26 cellular contexts compared by ENCODE assay signal in the genomic region with DNA sequence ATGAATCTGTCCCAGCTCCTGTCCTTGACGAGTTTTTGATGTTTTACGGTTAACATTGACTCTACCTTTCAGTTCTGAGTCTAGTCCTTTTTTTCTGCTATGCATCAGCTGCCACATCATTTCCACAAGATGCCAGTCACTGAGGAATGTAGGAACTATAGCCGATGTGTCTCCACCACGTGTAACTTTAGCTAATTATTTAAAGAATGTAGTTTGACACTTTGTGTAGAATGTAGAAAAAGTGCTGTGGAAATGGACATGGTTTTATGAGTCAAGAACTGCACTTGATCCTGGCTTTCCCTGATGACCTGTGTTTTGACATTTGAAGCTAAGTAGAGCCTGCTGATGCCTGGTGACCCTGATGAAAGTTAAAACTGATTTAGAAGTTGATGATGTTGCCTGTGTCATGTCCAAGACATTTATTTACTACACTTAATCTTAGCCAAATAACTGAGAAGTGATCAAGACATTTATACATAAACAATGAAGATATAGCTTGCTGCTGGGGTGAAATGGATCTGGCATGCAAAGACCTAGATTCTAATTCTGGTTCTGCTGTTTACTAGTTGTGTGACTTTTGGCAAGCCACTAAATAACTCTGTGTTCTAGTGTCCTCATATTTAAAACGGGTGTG. TPM values are rescaled to one million over a fixed set of nuclear protein-coding genes. Genes with fewer than 3 reads are reported as not detected.
DNase-seq lines count a peak whose midpoint lies in the region; ATAC-seq and TF ChIP-seq lines count a peak whose summit lies in the region.
"Had no signal": no experiment of that assay in that cellular context is flagged by ENCODE, and none has a peak within 500 bp of the region (broad histone marks: within the 10 kb centered on the region; RNA-seq: fewer than 3 reads in every experiment).

No MANE protein-coding gene starts in this region.

- no peak for TF ChIP-seq RAD21 in liver (IDR thresholded peaks at IDR 0.05)

- H3K4me3 ChIP-seq in liver (ENCODE audit: low read depth in 1 of 3, low read length in 3 of 3) (no peak overlapping the region), right lobe of liver (no peak overlapping the region)
- H3K4me3 ChIP-seq: adrenal gland, lower lobe of right lung, pancreas, SJSA1, transverse colon had no signal

- WGBS in liver = 66% methylated on average over 5 of the region's 5 CpGs
- 71% methylated on average over 5 of the region's 5 CpGs for WGBS in right lobe of liver (ENCODE audit: insufficient coverage, low coverage, low lambda C conversion rate, missing lambda C conversion rate)

- H3K27ac ChIP-seq in liver (ENCODE audit: low read depth in 1 of 2, low read length in 2 of 2) (no peak overlapping the region), right lobe of liver (no peak overlapping the region)
- H3K27ac ChIP-seq: KMS-11, lower lobe of right lung, pancreas, SJSA1 had no signal

- no peak for TF ChIP-seq POLR2A in right lobe of liver (IDR thresholded peaks at IDR 0.05)

- intact Hi-C loops in right lobe of liver (cut with DNase I) = no loop called here

- H3K36me3 ChIP-seq in liver (ENCODE audit: control insufficient read depth in 4 of 4, insufficient read depth in 3 of 4, low read depth in 1 of 4, low read length in 3 of 4) = no peaks in the 10 kb centered on the region
- no peaks in the 10 kb centered on the region for H3K36me3 ChIP-seq in right lobe of liver
- H3K36me3 ChIP-seq: adrenal gland, lower lobe of right lung, pancreas, transverse colon had no signal

- peaks cover 0 to 8% (median 2%) of the 10 kb centered on the region in 4 donors for H3K4me1 ChIP-seq in liver (ENCODE audit: control insufficient read depth in 4 of 4, insufficient read depth in 4 of 4, low read length in 3 of 4)
- peaks cover 0 to 4% (median 0%) of the 10 kb centered on the region in 4 donors for H3K4me1 ChIP-seq in right lobe of liver

- no peak for TF ChIP-seq CTCF in liver (IDR thresholded peaks at IDR 0.05; ENCODE audit: low read depth, low read length, missing input control)
- no peak for TF ChIP-seq CTCF in right lobe of liver (IDR thresholded peaks at IDR 0.05)

- H3K9me3 ChIP-seq in liver (ENCODE audit: control insufficient read depth in 4 of 4, low read length in 3 of 4) = no peaks in the 10 kb centered on the region
- H3K9me3 ChIP-seq in right lobe of liver = no peaks in the 10 kb centered on the region
- H3K9me3 ChIP-seq: adrenal gland, lower lobe of right lung, pancreas, SJSA1, transverse colon had no signal

- H3K9ac ChIP-seq in liver (ENCODE audit: low read depth in 1 of 2, low read length in 2 of 2) = no peak overlapping the region
- H3K9ac ChIP-seq: KMS-11 had no signal

- no peak for ATAC-seq in right lobe of liver
- no peak for ATAC-seq in GM18868 (IDR thresholded peaks at IDR 0.05; ENCODE audit: unreplicated experiment)
- ATAC-seq in HG03196 (IDR thresholded peaks at IDR 0.05; ENCODE audit: unreplicated experiment) = no peak
- ATAC-seq: activated T-helper 17 cell treated with anti-CD3 and anti-CD28 coated beads, Interleukin-2, amount 50 U/mL, for 72 hours; CD8-positive, alpha-beta T cell; pancreas had no signal

- DNase-seq in right lobe of liver (no peak), astrocyte of the hippocampus (ENCODE audit: low read depth, low spot score) (peak; percentile 37), left kidney (ENCODE audit: low read depth, low spot score) (peak; percentile 57), DMS79 (lab: John Stamatoyannopoulos, UW) (no peak), activated gamma-delta T cell treated with Interleukin-2 at 50 U/mL for 16 hours (no peak)
- DNase-seq: activated CD4-positive, CD25-positive, alpha-beta regulatory T cell treated with anti-CD3 and anti-CD28 coated beads, Interleukin-2, amount 50 U/mL, for 72 hours; adrenal gland; CD8-positive, alpha-beta T cell; central memory CD4-positive, alpha-beta T cell; effector CD8-positive, alpha-beta T cell; foreskin melanocyte; lower lobe of right lung; naive B cell; NCI-H2171; NCI-H748 treated with DMSO at 0.1 percent for 48 hours; OCI-M1; pancreas; stimulated activated naive CD4-positive, alpha-beta T cell treated with Interleukin-2 at 50 U/mL for 16 hours; T-helper 9 cell; transverse colon had no signal

- no peaks in the 10 kb centered on the region for H3K27me3 ChIP-seq in liver (ENCODE audit: control insufficient read depth in 4 of 4, insufficient read depth in 4 of 4, low read length in 3 of 4)
- no peaks in the 10 kb centered on the region for H3K27me3 ChIP-seq in right lobe of liver
- H3K27me3 ChIP-seq: adrenal gland, pancreas, SJSA1, transverse colon had no signal

TF ChIP-seq in liver, 16 proteins besides CTCF, POLR2A, EP300 and RAD21:
- TF ChIP-seq GABPA (IDR thresholded peaks at IDR 0.05 in 1 of 2, conservative IDR thresholded peaks at IDR 0.05 in 1 of 2) = no peak
- TF ChIP-seq EGR1 (IDR thresholded peaks at IDR 0.05; ENCODE audit: low read depth in 2 of 2) = no peak
- TF ChIP-seq SP1 (IDR thresholded peaks at IDR 0.05) = no peak
- TF ChIP-seq NR2F2 (IDR thresholded peaks at IDR 0.05) = peak; percentile 84
- TF ChIP-seq, protein P1, sequence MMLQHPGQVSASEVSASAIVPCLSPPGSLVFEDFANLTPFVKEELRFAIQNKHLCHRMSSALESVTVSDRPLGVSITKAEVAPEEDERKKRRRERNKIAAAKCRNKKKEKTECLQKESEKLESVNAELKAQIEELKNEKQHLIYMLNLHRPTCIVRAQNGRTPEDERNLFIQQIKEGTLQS (IDR thresholded peaks at IDR 0.05) = no peak

RNA-seq across cellular contexts. Expression of a gene that starts 4.4 kb away (rescaled TPM):
- total RNA-seq in liver = 100 to 1,000 TPM in 1 of 2 donors, 10 to 100 TPM in 1; 62.5 to 129 TPM
- polyA plus RNA-seq in liver = 10 to 100 TPM; 52.1 to 58.3 TPM
- total RNA-seq in right lobe of liver = 10 to 100 TPM; 51.7 to 90.5 (median 71.7) TPM

Comparison
In these comparisons a context has a peak if more than half of its experiments do, and no peak if none do; other contexts are left out.
1. DNase-seq: peak in astrocyte of the hippocampus (single experiment) and left kidney (single experiment); none in right lobe of liver (0 of 3), DMS79 (single experiment) and activated gamma-delta T cell treated with Interleukin-2 at 50 U/mL for 16 hours (single experiment).